34 cellular contexts compared by ENCODE assay signal in genomic region chr16:54734156-54734555, GRCh38.
"Had no signal": no experiment of that assay in that cellular context is flagged by ENCODE, and none has a peak within 500 bp of the region (broad histone marks: within the 10 kb centered on the region; RNA-seq: fewer than 3 reads in every experiment).

No MANE protein-coding gene starts in this region.

- H3K36me3 ChIP-seq: MG63 had no signal

- H3K9ac ChIP-seq: KMS-11 had no signal

- H3K4me2 ChIP-seq: KMS-11 had no signal

- H3K4me3 ChIP-seq: MG63 had no signal

- H3K27ac ChIP-seq: KMS-11 had no signal

- DNase-seq: Karpas-422, Kasumi-1, MG63, MM.1S, MV-4-11, NCI-H1048, NCI-H1092, NCI-H1092 treated with DMSO at 0.1 percent for 48 hours, NCI-H1105, NCI-H1105 treated with DMSO at 0.1 percent for 48 hours, NCI-H1417, NCI-H1417 treated with DMSO at 0.1 percent for 48 hours, NCI-H1436, NCI-H1436 treated with DMSO at 0.1 percent for 48 hours, NCI-H146, NCI-H1694, NCI-H1694 treated with DMSO at 0.1 percent for 48 hours, NCI-H187, NCI-H187 treated with DMSO at 0.1 percent for 48 hours, NCI-H1930, NCI-H2029, NCI-H2029 treated with DMSO at 0.1 percent for 48 hours, NCI-H2081, NCI-H2081 treated with DMSO at 0.1 percent for 48 hours, NCI-H2107, NCI-H2171, NCI-H2171 treated with DMSO at 0.1 percent for 48 hours, NCI-H2227 treated with DMSO at 0.1 percent for 48 hours, NCI-H226, NCI-H345, NCI-H446, NCI-H446 treated with DMSO at 0.1 percent for 48 hours, NCI-H510A had no signal
